In genomic region chr11:66345316-66345649, GRCh38 we compare ENCODE assay signal across 8 cellular contexts. TPM values are rescaled to one million over a fixed set of nuclear protein-coding genes. Genes with fewer than 3 reads are reported as not detected.
A peak's percentile ranks its signal among the peaks of the same experiment; 100 is the strongest.
DNase-seq lines count a peak whose midpoint lies in the region; ATAC-seq and TF ChIP-seq lines count a peak whose summit lies in the region.

No MANE protein-coding gene starts in this region.

- TF ChIP-seq CTCF in Calu3 (IDR thresholded peaks at IDR 0.05; ENCODE audit: unreplicated experiment) (no peak), breast epithelium (IDR thresholded peaks at IDR 0.05) (no peak), omental fat pad (IDR thresholded peaks at IDR 0.05) (no peak)

- H3K27ac ChIP-seq in breast epithelium, result peak overlapping the region; percentile 88

- H3K4me3 ChIP-seq in breast epithelium, result peak overlapping the region; percentile 85 to 97 (median 89)

- H3K4me1 Mint-ChIP-seq in Calu3 (ENCODE audit: low read depth, unreplicated experiment) (peaks cover 14% of the 10 kb centered on the region), naive B cell (peaks cover 36 to 57% (median 45%) of the 10 kb centered on the region in 3 donors)

- peaks cover 0 to 25% of the 10 kb centered on the region in 2 donors for H3K4me1 ChIP-seq in breast epithelium

- TF ChIP-seq POLR2A in breast epithelium (IDR thresholded peaks at IDR 0.05), result no peak

- H3K36me3 Mint-ChIP-seq in Calu3 (ENCODE audit: insufficient read depth, unreplicated experiment), result peaks cover 45% of the 10 kb centered on the region
- H3K36me3 Mint-ChIP-seq in naive B cell, result peaks cover 7 to 31% of the 10 kb centered on the region in 2 donors

- no peaks in the 10 kb centered on the region for H3K9me3 Mint-ChIP-seq in Calu3 (ENCODE audit: low read depth, unreplicated experiment)
- peaks cover 0 to 4% (median 0%) of the 10 kb centered on the region in 7 donors for H3K9me3 Mint-ChIP-seq in naive B cell

- ATAC-seq in HG03159 (IDR thresholded peaks at IDR 0.05; ENCODE audit: unreplicated experiment) (peak; percentile 4), naive B cell (ENCODE audit: low read depth in 2 of 2) (peak; percentile 7 to 8), GM19324 (IDR thresholded peaks at IDR 0.05; ENCODE audit: low FRiP score, unreplicated experiment) (no peak), omental fat pad (ENCODE audit: low FRiP score) (no peak), HG03457 (IDR thresholded peaks at IDR 0.05; ENCODE audit: unreplicated experiment) (no peak), esophagus mucosa (no peak)

- H3K9me3 ChIP-seq in breast epithelium, result no peaks in the 10 kb centered on the region

- DNase-seq in Calu3 (no peak), breast epithelium (ENCODE audit: low spot score in 2 of 2) (no peak), naive B cell (no peak), omental fat pad (ENCODE audit: low spot score) (no peak)

- H3K27ac Mint-ChIP-seq in Calu3 (ENCODE audit: unreplicated experiment) (peak overlapping the region; percentile 94), naive B cell (peak overlapping the region; percentile 95 to 99 (median 98))

- CTCF ChIA-PET in Calu3 (lab: Charles Lee), result interaction anchor here (1.3 kb wide), 1 partner anchor 17 kb away, joined by 3 read pairs; no protein-coding TSS in a partner anchor

- peaks cover 10% of the 10 kb centered on the region for H3K36me3 ChIP-seq in breast epithelium

- intact Hi-C loops in Calu3 (cut with micrococcal nuclease; ENCODE audit: unreplicated experiment), result no loop called here
- intact Hi-C loops in breast epithelium (cut with DNase I; ENCODE audit: low total_unique reads), result no loop called here

- H3K4me3 Mint-ChIP-seq in Calu3 (ENCODE audit: low read depth, unreplicated experiment) (peak overlapping the region; percentile 91), naive B cell (peak overlapping the region; percentile 95 to 99 (median 97))

- BruUV-seq in Calu3 (replicated peaks; lab: Mats Ljungman, UMichigan), result no TSS peak

- H3K27me3 ChIP-seq in breast epithelium, result no peaks in the 10 kb centered on the region

- H3K27me3 Mint-ChIP-seq in Calu3 (ENCODE audit: unreplicated experiment) (no peaks in the 10 kb centered on the region), naive B cell (peaks cover 0 to 4% (median 0%) of the 10 kb centered on the region in 3 donors)

RNA-seq across cellular contexts. Expression of gene BRMS1, which starts 0.4 kb away (rescaled TPM):
- total RNA-seq in Calu3 (2022) (48.1 and 51.0 TPM in 2 replicates), breast epithelium (10 to 100 TPM; 52.0 to 61.6 (median 54.3) TPM), omental fat pad (10 to 100 TPM; 36.7 to 59.2 (median 42.0) TPM), esophagus mucosa (31.8 TPM)
- 10 to 100 TPM; 56.2 to 81.6 (median 73.0) TPM for polyA plus RNA-seq in naive B cell (ENCODE audit: low read depth in 6 of 6)

RNA-seq across cellular contexts. Expression of gene B4GAT1, which starts 2.1 kb away (rescaled TPM):
- total RNA-seq in Calu3 (2022) (11.8 and 12.2 TPM in 2 replicates), breast epithelium (10 to 100 TPM; 20.0 to 35.4 (median 30.1) TPM), omental fat pad (10 to 100 TPM; 13.3 to 37.1 (median 21.1) TPM), esophagus mucosa (3.5 TPM)
- polyA plus RNA-seq in naive B cell (ENCODE audit: low read depth in 6 of 6), result 1 to 10 TPM; 2.9 to 7.7 (median 5.2) TPM

RNA-seq across cellular contexts. Expression of gene RIN1, which starts 9.0 kb away (rescaled TPM):
- total RNA-seq in Calu3 (2022) (17.6 and 23.7 TPM in 2 replicates), breast epithelium (1 to 10 TPM; 3.2 to 6.6 (median 5.2) TPM), omental fat pad (10 to 100 TPM in 1 of 4 donors, 1 to 10 TPM in 3; 2.9 to 34.6 (median 3.6) TPM), esophagus mucosa (23.1 TPM)
- polyA plus RNA-seq in naive B cell (ENCODE audit: low read depth in 6 of 6), result 1 to 10 TPM in 1 of 6 donors, under 1 TPM in 2, not detected in 3; 0.11 to 3.1 (median 0.51) TPM

RNA-seq across cellular contexts. Expression of gene SLC29A2, which starts 26.3 kb away (rescaled TPM):
- 37.7 and 40.4 TPM in 2 replicates for total RNA-seq in Calu3 (2022)
- total RNA-seq in breast epithelium, result 1 to 10 TPM; 4.9 to 7.5 (median 6.4) TPM
- 1 to 10 TPM; 1.1 to 3.7 (median 2.4) TPM for polyA plus RNA-seq in naive B cell (ENCODE audit: low read depth in 6 of 6)
- 1 to 10 TPM; 2.7 to 7.4 (median 5.0) TPM for total RNA-seq in omental fat pad
- 3.6 TPM for total RNA-seq in esophagus mucosa

RNA-seq across cellular contexts. Expression of gene CD248, which starts 28.4 kb away (rescaled TPM):
- total RNA-seq in Calu3 (2022) (not detected in 2 replicates), breast epithelium (10 to 100 TPM; 17.3 to 69.1 (median 24.9) TPM), omental fat pad (100 to 1,000 TPM in 1 of 4 donors, 10 to 100 TPM in 3; 43.2 to 107 (median 70.7) TPM), esophagus mucosa (4.0 TPM)
- polyA plus RNA-seq in naive B cell (ENCODE audit: low read depth in 6 of 6), result under 1 TPM in 5 of 6 donors, not detected in 1; 0.09 to 0.39 (median 0.24) TPM

Comparison
In these comparisons a context has a peak if more than half of its experiments do, and no peak if none do; other contexts are left out.
1. ATAC-seq: peak in HG03159 (single experiment) and naive B cell (2 of 2); none in GM19324 (single experiment), omental fat pad (single experiment), HG03457 (single experiment) and esophagus mucosa (single experiment).